8 cellular contexts compared by ENCODE assay signal in genomic region chr5:132496631-132497487, GRCh38. TPM values are rescaled to one million over a fixed set of nuclear protein-coding genes. Genes with fewer than 3 reads are reported as not detected.
DNase-seq lines count a peak whose midpoint lies in the region; ATAC-seq and TF ChIP-seq lines count a peak whose summit lies in the region.

No MANE protein-coding gene starts in this region.

- H3K79me2 ChIP-seq in PC-9 (ENCODE audit: low read depth) (no peaks in the 10 kb centered on the region), neural cell (replicated peaks; ENCODE audit: insufficient read depth, low read length) (no peaks in the 10 kb centered on the region)

- H3K27ac Mint-ChIP-seq in activated naive CD4-positive, alpha-beta T cell treated with anti-CD3 and anti-CD28 coated beads for 36 hours, result peak overlapping the region; percentile 91

- H3K27me3 Mint-ChIP-seq in activated naive CD4-positive, alpha-beta T cell treated with anti-CD3 and anti-CD28 coated beads for 36 hours (ENCODE audit: low read depth), result no peaks in the 10 kb centered on the region

- no peak for TF ChIP-seq CTCF in PC-9 (conservative IDR thresholded peaks at IDR 0.05)
- no peak for TF ChIP-seq CTCF in neural cell (IDR thresholded peaks at IDR 0.05; ENCODE audit: poor library complexity, severe bottlenecking)
- TF ChIP-seq CTCF in upper lobe of right lung (IDR thresholded peaks at IDR 0.05), result no peak

- no peaks in the 10 kb centered on the region for H3K9me3 Mint-ChIP-seq in activated naive CD4-positive, alpha-beta T cell treated with anti-CD3 and anti-CD28 coated beads for 36 hours

- no peaks in the 10 kb centered on the region for H3K9me3 ChIP-seq in BLaER1 treated with 17β-estradiol and CSF1 and Interleukin-3, amounts not matched to agents 10 nM and 100 nM (replicated peaks in 1 of 11)
- no peaks in the 10 kb centered on the region for H3K9me3 ChIP-seq in PC-9 (ENCODE audit: insufficient read depth, low read depth)
- no peaks in the 10 kb centered on the region for H3K9me3 ChIP-seq in neural cell (ENCODE audit: low read length)
- H3K9me3 ChIP-seq in upper lobe of right lung, result no peaks in the 10 kb centered on the region

- H3K9me2 ChIP-seq in PC-9 (ENCODE audit: insufficient read depth) (no peaks in the 10 kb centered on the region), neural cell (ENCODE audit: insufficient read depth, low read length) (no peaks in the 10 kb centered on the region)

- peak overlapping the region; percentile 60 to 78 (median 70) for H3K4me3 ChIP-seq in BLaER1 treated with 17β-estradiol and CSF1 and Interleukin-3, amounts not matched to agents 10 nM and 100 nM
- H3K4me3 ChIP-seq in PC-9 (peak overlapping the region; percentile 94), neural cell (ENCODE audit: low read length) (peak overlapping the region; percentile 63), upper lobe of right lung (peak overlapping the region; percentile 88)

- H4K20me1 ChIP-seq in BLaER1 treated with 17β-estradiol and CSF1 and Interleukin-3, amounts not matched to agents 10 nM and 100 nM, result no peaks in the 10 kb centered on the region
- H4K20me1 ChIP-seq in PC-9 (ENCODE audit: insufficient read depth), result no peaks in the 10 kb centered on the region
- no peaks in the 10 kb centered on the region for H4K20me1 ChIP-seq in neural cell (ENCODE audit: insufficient read depth)

- intact Hi-C loops in PC-9 (cut with micrococcal nuclease; ENCODE audit: unreplicated experiment), result loop anchor here (1.0 to 10.0 kb wide), 10 partner anchors 30 to 230 kb away; partner anchors contain the start of genes RAD50 and SLC22A4
- intact Hi-C loops in activated naive CD4-positive, alpha-beta T cell treated with anti-CD3 and anti-CD28 coated beads for 36 hours (cut with micrococcal nuclease), result loop anchor here (1.0 to 10.0 kb wide), 5 partner anchors 9 to 1112 kb away; partner anchors contain the start of genes FNIP1, RAD50 and SLC22A4
- intact Hi-C loops in upper lobe of right lung (cut with DNase I), result no loop called here

- TF ChIP-seq RAD21 in neural cell (conservative IDR thresholded peaks at IDR 0.05), result no peak

- CTCF ChIA-PET in PC-9 (lab: Charles Lee), result interaction anchor here (0.6 to 1.6 kb wide), 10 partner anchors 33 to 690 kb away, joined by 3 to 10 read pairs (median 4); no protein-coding TSS in a partner anchor
- CTCF ChIA-PET in activated naive CD4-positive, alpha-beta T cell treated with anti-CD3 and anti-CD28 coated beads for 36 hours (lab: Charles Lee), result interaction anchor here (0.9 to 13.3 kb wide), 8 partner anchors 9 to 257 kb away, joined by 3 to 466 read pairs (median 11); no protein-coding TSS in a partner anchor

- H3K4me1 ChIP-seq in BLaER1 treated with 17β-estradiol and CSF1 and Interleukin-3, amounts not matched to agents 10 nM and 100 nM, result peaks cover 53 to 90% (median 86%) of the 10 kb centered on the region in 10 experiments
- peaks cover 61% of the 10 kb centered on the region for H3K4me1 ChIP-seq in PC-9 (replicated peaks; ENCODE audit: insufficient read depth)
- H3K4me1 ChIP-seq in upper lobe of right lung, result peaks cover 44% of the 10 kb centered on the region

- DNase-seq in PC-9 (peak; percentile 75 to 91), foreskin melanocyte (peak; percentile 68), upper lobe of right lung (peak; percentile 97)
- DNase-seq in activated naive CD4-positive, alpha-beta T cell treated with anti-CD3 and anti-CD28 coated beads for 36 hours, result peak; percentile 53

- peaks cover 51% of the 10 kb centered on the region for H3K4me1 Mint-ChIP-seq in activated naive CD4-positive, alpha-beta T cell treated with anti-CD3 and anti-CD28 coated beads for 36 hours (ENCODE audit: low read depth)

- no peaks in the 10 kb centered on the region for H3K36me3 Mint-ChIP-seq in activated naive CD4-positive, alpha-beta T cell treated with anti-CD3 and anti-CD28 coated beads for 36 hours (ENCODE audit: low read depth)

- H3F3A ChIP-seq in PC-9 (ENCODE audit: insufficient read depth, low read depth), result peaks cover 44% of the 10 kb centered on the region
- H3F3A ChIP-seq in neural cell (ENCODE audit: insufficient read depth, low read length, poor library complexity, severe bottlenecking), result no peaks in the 10 kb centered on the region

- peak overlapping the region; percentile 84 for H3K4me3 Mint-ChIP-seq in activated naive CD4-positive, alpha-beta T cell treated with anti-CD3 and anti-CD28 coated beads for 36 hours

- ATAC-seq in GM19025 (IDR thresholded peaks at IDR 0.05; ENCODE audit: low read depth, unreplicated experiment) (peak; percentile 41), HG03139 (IDR thresholded peaks at IDR 0.05; ENCODE audit: unreplicated experiment) (peak; percentile 36), upper lobe of right lung (peak; percentile 81)

- peak overlapping the region; percentile 76 to 85 (median 81); a peak in 21 of 22 replicates for H3K9ac ChIP-seq in BLaER1 treated with 17β-estradiol and CSF1 and Interleukin-3, amounts not matched to agents 10 nM and 100 nM
- no peak overlapping the region for H3K9ac ChIP-seq in neural cell (ENCODE audit: low read length)

- H3K4me2 ChIP-seq in BLaER1 treated with 17β-estradiol and CSF1 and Interleukin-3, amounts not matched to agents 10 nM and 100 nM, result peak overlapping the region; percentile 79 to 97 (median 92)
- H3K4me2 ChIP-seq in PC-9, result peak overlapping the region; percentile 98
- H3K4me2 ChIP-seq in neural cell (ENCODE audit: low read length), result peak overlapping the region; percentile 24

- TF ChIP-seq EP300 in neural cell (conservative IDR thresholded peaks at IDR 0.05; ENCODE audit: poor library complexity, severe bottlenecking), result no peak

- POLR2A ChIA-PET in PC-9 (lab: Charles Lee; ENCODE audit: unreplicated experiment), result interaction anchor here (0.5 to 1.6 kb wide), 13 partner anchors 13 to 1874 kb away, joined by 3 to 25 read pairs (median 9); partner anchors contain the start of gene SLC22A5

- H3K27me3 ChIP-seq in BLaER1 treated with 17β-estradiol and CSF1 and Interleukin-3, amounts not matched to agents 10 nM and 100 nM, result no peaks in the 10 kb centered on the region
- H3K27me3 ChIP-seq in PC-9 (ENCODE audit: insufficient read depth, low read depth) (no peaks in the 10 kb centered on the region), neural cell (ENCODE audit: insufficient read depth, low read depth, low read length) (peaks cover 56% of the 10 kb centered on the region), upper lobe of right lung (no peaks in the 10 kb centered on the region)

- no peaks in the 10 kb centered on the region for H3K36me3 ChIP-seq in BLaER1 treated with 17β-estradiol and CSF1 and Interleukin-3, amounts not matched to agents 10 nM and 100 nM
- H3K36me3 ChIP-seq in PC-9 (ENCODE audit: low read depth) (no peaks in the 10 kb centered on the region), neural cell (ENCODE audit: insufficient read depth, low read length) (no peaks in the 10 kb centered on the region), upper lobe of right lung (no peaks in the 10 kb centered on the region)

- H2AFZ ChIP-seq in PC-9 (peak overlapping the region; percentile 87), neural cell (ENCODE audit: low read depth, low read length) (no peak overlapping the region)

- no TSS peak for BruUV-seq in PC-9 (replicated peaks; lab: Mats Ljungman, UMichigan)

- H3K27ac ChIP-seq in BLaER1 treated with 17β-estradiol and CSF1 and Interleukin-3, amounts not matched to agents 10 nM and 100 nM, result peak overlapping the region; percentile 71 to 92 (median 85); a peak in 21 of 22 replicates
- H3K27ac ChIP-seq in PC-9 (peak overlapping the region; percentile 96), neural cell (ENCODE audit: low read length) (no peak overlapping the region), upper lobe of right lung (peak overlapping the region; percentile 96)

TF ChIP-seq in neural cell, 6 proteins besides CTCF, POLR2A, EP300 and RAD21 (continues in another document):
- TF ChIP-seq MXI1 (conservative IDR thresholded peaks at IDR 0.05; ENCODE audit: poor library complexity, severe bottlenecking), result no peak
- no peak for TF ChIP-seq TAF1 (IDR thresholded peaks at IDR 0.05; ENCODE audit: low read depth)
- TF ChIP-seq POLR2AphosphoS5 (IDR thresholded peaks at IDR 0.05), result no peak
- TF ChIP-seq SMC3 (conservative IDR thresholded peaks at IDR 0.05; ENCODE audit: poor library complexity), result no peak
- no peak for TF ChIP-seq REST (IDR thresholded peaks at IDR 0.05; ENCODE audit: borderline replicate concordance)

RNA-seq across cellular contexts. Expression of gene IRF1, which starts 6.3 kb away (rescaled TPM):
- total RNA-seq in PC-9 (2021) (27.1 and 38.9 TPM in 2 replicates), upper lobe of right lung (59.5 TPM)
- 10 to 100 TPM; 84.3 to 88.4 TPM for total RNA-seq in activated naive CD4-positive, alpha-beta T cell treated with anti-CD3 and anti-CD28 coated beads for 36 hours
- polyA plus RNA-seq in neural cell, result 0.67 and 0.96 TPM in 2 replicates
- polyA minus RNA-seq in neural cell, result 1.4 and 1.5 TPM in 2 replicates

RNA-seq across cellular contexts. Expression of gene IL5, which starts 46.5 kb away (rescaled TPM):
- total RNA-seq in PC-9 (2021) (not detected in 2 replicates), upper lobe of right lung (not detected)
- total RNA-seq in activated naive CD4-positive, alpha-beta T cell treated with anti-CD3 and anti-CD28 coated beads for 36 hours, result not detected
- polyA plus RNA-seq in neural cell, result not detected in 2 replicates
- not detected in 2 replicates for polyA minus RNA-seq in neural cell

RNA-seq across cellular contexts. Expression of gene RAD50, which starts 59.9 kb away (rescaled TPM):
- total RNA-seq in PC-9 (2021) (33.9 and 42.2 TPM in 2 replicates), upper lobe of right lung (32.8 TPM)
- 10 to 100 TPM; 39.1 to 42.4 TPM for total RNA-seq in activated naive CD4-positive, alpha-beta T cell treated with anti-CD3 and anti-CD28 coated beads for 36 hours
- polyA plus RNA-seq in neural cell, result 6.7 and 7.5 TPM in 2 replicates
- 27.5 and 30.1 TPM in 2 replicates for polyA minus RNA-seq in neural cell

Comparison
In these comparisons a context has a peak if more than half of its experiments do, and no peak if none do; other contexts are left out.
1. H3K4me2 ChIP-seq: peak in every context shown above with its lines; median percentile 98 in PC-9; 92 in BLaER1 treated with 17β-estradiol and CSF1 and Interleukin-3, amounts not matched to agents 10 nM and 100 nM; 24 in neural cell.